ENCODE assay signal across 35 cellular contexts in the genomic region with DNA sequence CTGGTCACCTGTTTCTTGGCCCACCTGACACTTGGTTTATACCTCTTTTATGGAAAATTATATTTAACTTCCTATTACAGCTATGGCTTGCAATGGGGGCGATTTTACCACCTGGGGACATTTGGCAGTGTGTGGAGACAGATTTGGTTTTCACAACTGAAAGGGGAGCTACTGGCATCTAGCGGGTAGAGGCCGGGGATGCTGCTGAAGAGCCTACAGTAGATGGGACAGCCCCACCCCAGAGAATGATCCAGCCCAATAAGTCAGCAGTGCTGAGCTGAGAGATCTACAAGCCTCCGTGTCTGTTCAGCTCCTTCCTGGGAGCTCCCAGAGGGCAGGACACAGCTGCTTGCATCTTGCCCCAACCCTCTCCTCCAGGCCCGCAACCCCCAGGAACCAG.
"Had no signal": no experiment of that assay in that cellular context is flagged by ENCODE, and none has a peak within 500 bp of the region (broad histone marks: within the 10 kb centered on the region; RNA-seq: fewer than 3 reads in every experiment).

No MANE protein-coding gene starts in this region.

- H3K4me1 ChIP-seq: body of pancreas, foreskin keratinocyte, pancreas, prostate gland had no signal

- H3K4me3 Mint-ChIP-seq: activated naive CD4-positive, alpha-beta T cell treated with anti-CD3 and anti-CD28 coated beads for 36 hours; activated naive CD8-positive, alpha-beta T cell treated with anti-CD3 and anti-CD28 coated beads for 36 hours; activated T-cell treated with anti-CD3 and anti-CD28 coated beads, Interleukin-2, amount 50 U/mL, for 72 hours; immature natural killer cell; mesothelial cell of epicardium; naive thymus-derived CD4-positive, alpha-beta T cell; stimulated activated memory B cell treated with anti-CD40 and anti-IgM and Interleukin-4, amounts not matched to agents 10 μg/mL and 1 μg/mL and 100 μg/mL, for 72 hours; stimulated activated naive CD8-positive, alpha-beta T cell treated with anti-CD3 and anti-CD28 coated beads, Interleukin-15, amount 100 ng/mL, for 72 hours had no signal

- H3K4me3 ChIP-seq: adrenal gland, body of pancreas, esophagus muscularis mucosa, heart left ventricle, pancreas, prostate gland, upper lobe of left lung, vagina had no signal

- H3K36me3 Mint-ChIP-seq: activated naive CD8-positive, alpha-beta T cell treated with anti-CD3 and anti-CD28 coated beads for 36 hours; immature natural killer cell; mesothelial cell of epicardium; stimulated activated memory B cell treated with anti-CD40 and anti-IgM and Interleukin-4, amounts not matched to agents 10 μg/mL and 1 μg/mL and 100 μg/mL, for 72 hours had no signal

- H3K9me3 Mint-ChIP-seq: activated naive CD4-positive, alpha-beta T cell treated with anti-CD3 and anti-CD28 coated beads for 36 hours; activated naive CD8-positive, alpha-beta T cell treated with anti-CD3 and anti-CD28 coated beads for 36 hours; activated T-cell treated with anti-CD3 and anti-CD28 coated beads, Interleukin-2, amount 50 U/mL, for 72 hours; immature natural killer cell; mesothelial cell of epicardium; naive thymus-derived CD4-positive, alpha-beta T cell; stimulated activated memory B cell treated with anti-CD40 and anti-IgM and Interleukin-4, amounts not matched to agents 10 μg/mL and 1 μg/mL and 100 μg/mL, for 72 hours; stimulated activated naive CD8-positive, alpha-beta T cell treated with anti-CD3 and anti-CD28 coated beads, Interleukin-15, amount 100 ng/mL, for 72 hours had no signal

- H3K36me3 ChIP-seq: adrenal gland, esophagus muscularis mucosa, heart left ventricle, pancreas, prostate gland, upper lobe of left lung, vagina had no signal

- H3K27ac ChIP-seq: adrenal gland, body of pancreas, esophagus muscularis mucosa, foreskin keratinocyte, heart left ventricle, pancreas, prostate gland, upper lobe of left lung, vagina had no signal

- H3K27ac Mint-ChIP-seq: activated naive CD4-positive, alpha-beta T cell treated with anti-CD3 and anti-CD28 coated beads for 36 hours; activated naive CD8-positive, alpha-beta T cell treated with anti-CD3 and anti-CD28 coated beads for 36 hours; activated T-cell treated with anti-CD3 and anti-CD28 coated beads, Interleukin-2, amount 50 U/mL, for 72 hours; immature natural killer cell; mesothelial cell of epicardium; naive thymus-derived CD4-positive, alpha-beta T cell; stimulated activated memory B cell treated with anti-CD40 and anti-IgM and Interleukin-4, amounts not matched to agents 10 μg/mL and 1 μg/mL and 100 μg/mL, for 72 hours; stimulated activated naive CD8-positive, alpha-beta T cell treated with anti-CD3 and anti-CD28 coated beads, Interleukin-15, amount 100 ng/mL, for 72 hours had no signal

- ATAC-seq: activated T-cell treated with anti-CD3 and anti-CD28 coated beads, Interleukin-2, amount 50 U/mL, for 72 hours; body of pancreas; foreskin keratinocyte; heart left ventricle; left colon; naive thymus-derived CD4-positive, alpha-beta T cell; pancreas; sciatic nerve; stimulated activated memory B cell treated with anti-CD40 and anti-IgM and Interleukin-4, amounts not matched to agents 10 μg/mL and 1 μg/mL and 100 μg/mL, for 72 hours; stimulated activated naive CD8-positive, alpha-beta T cell treated with anti-CD3 and anti-CD28 coated beads, Interleukin-15, amount 100 ng/mL, for 72 hours had no signal

- DNase-seq: activated CD4-positive, alpha-beta T cell treated with anti-CD3 and anti-CD28 coated beads for 4 hours; activated CD4-positive, alpha-beta T cell treated with anti-CD3 and anti-CD28 coated beads, Interleukin-2, amount 50 U/mL, for 4 hours; activated CD4-positive, CD25-positive, alpha-beta regulatory T cell; activated naive CD4-positive, alpha-beta T cell treated with anti-CD3 and anti-CD28 coated beads for 36 hours; activated naive CD8-positive, alpha-beta T cell treated with anti-CD3 and anti-CD28 coated beads for 36 hours; activated T-cell treated with anti-CD3 and anti-CD28 coated beads for 4 hours; activated T-cell treated with anti-CD3 and anti-CD28 coated beads, Interleukin-2, amount 50 U/mL, for 72 hours; adrenal gland; aorta; body of pancreas; cerebellar nuclear complex; cortex of kidney; foreskin keratinocyte; heart left ventricle; hypothalamus; immature natural killer cell; kidney; left colon; naive thymus-derived CD4-positive, alpha-beta T cell; nucleus accumbens; pancreas; retina; small intestine; stimulated activated CD4-positive, alpha-beta T cell treated with anti-CD3 and anti-CD28 coated beads, Interleukin-1b, Interleukin-23, amount 100 ng/mL, for 48 hours; stimulated activated CD4-positive, alpha-beta T cell treated with anti-CD3 and anti-CD28 coated beads, Interleukin-4, amount 100 ng/mL, for 4 hours; stimulated activated CD8-positive, alpha-beta memory T cell treated with anti-CD3 and anti-CD28 coated beads, Interleukin-4, amount 100 ng/mL, for 48 hours; stimulated activated naive CD8-positive, alpha-beta T cell treated with anti-CD3 and anti-CD28 coated beads, Interleukin-15, amount 100 ng/mL, for 72 hours; substantia nigra; upper lobe of left lung had no signal

- H3K9me3 ChIP-seq: adrenal gland, body of pancreas, esophagus muscularis mucosa, heart left ventricle, pancreas, prostate gland, upper lobe of left lung, vagina had no signal

- H3K27me3 ChIP-seq: adrenal gland, body of pancreas, esophagus muscularis mucosa, foreskin keratinocyte, heart left ventricle, pancreas, upper lobe of left lung, vagina had no signal
